ENCODE assay signal across 22 cellular contexts in the genomic region with DNA sequence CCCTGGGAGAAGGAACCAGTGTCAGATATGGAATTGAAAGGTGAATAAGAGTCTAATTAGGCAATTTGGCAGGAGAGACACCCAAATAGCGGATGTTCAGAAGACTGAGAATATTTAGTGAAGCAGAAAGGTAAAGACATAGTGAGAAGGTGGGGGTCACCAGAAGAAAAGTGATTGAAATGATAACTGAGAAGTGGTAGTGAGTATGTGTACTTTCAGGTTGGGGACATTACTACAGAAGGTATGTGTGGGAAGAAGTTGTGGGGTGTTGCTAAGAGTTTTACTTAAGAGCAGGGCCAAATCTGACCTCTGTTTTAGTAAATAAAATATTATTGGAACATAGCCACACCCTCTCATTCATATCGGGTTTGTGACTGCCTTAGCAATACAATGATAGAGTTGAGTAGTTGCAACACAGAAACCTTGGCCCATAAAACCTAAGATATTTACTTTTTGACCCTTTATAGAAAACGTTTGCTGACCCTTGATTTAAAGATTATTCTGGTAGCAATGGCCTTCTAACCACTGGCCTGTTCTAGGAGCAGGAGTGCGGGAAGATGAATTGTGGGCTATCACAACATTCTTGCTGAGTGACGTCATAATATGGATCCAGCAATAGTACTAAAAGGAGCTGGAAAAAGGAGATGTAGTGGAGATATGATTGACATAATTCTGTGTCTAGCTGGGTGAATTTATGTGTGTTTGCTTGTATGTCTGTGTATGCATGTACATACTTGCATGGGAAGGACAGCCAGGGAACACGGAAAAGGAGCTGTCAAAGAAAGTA.
DNase-seq lines count a peak whose midpoint lies in the region; ATAC-seq, FAIRE-seq and TF ChIP-seq lines count a peak whose summit lies in the region.
"Had no signal": no experiment of that assay in that cellular context is flagged by ENCODE, and none has a peak within 500 bp of the region (broad histone marks: within the 10 kb centered on the region; RNA-seq: fewer than 3 reads in every experiment).

No MANE protein-coding gene starts in this region.

- peaks cover 2% of the 10 kb centered on the region for H3K36me3 Mint-ChIP-seq in T-helper 17 cell (ENCODE audit: low read depth)

- H3K36me3 ChIP-seq in HepG2 (replicated peaks in 1 of 2; ENCODE audit: control insufficient read depth in 1 of 2, insufficient read depth in 2 of 2, low read length in 2 of 2) (no peaks in the 10 kb centered on the region), right lobe of liver (no peaks in the 10 kb centered on the region)
- H3K36me3 ChIP-seq: BE2C, HAP-1, MG63 had no signal

- H3K4me3 ChIP-seq in HepG2 (replicated peaks in 1 of 3; ENCODE audit: insufficient read depth in 1 of 3, low read depth in 2 of 3, low read length in 3 of 3) = no peak overlapping the region
- no peak overlapping the region for H3K4me3 ChIP-seq in right lobe of liver
- H3K4me3 ChIP-seq: HAP-1, MG63, SK-N-MC had no signal

- TF ChIP-seq CTCF in HepG2 (CRISPR knock-in tag; IDR thresholded peaks at IDR 0.05) = no peak
- TF ChIP-seq CTCF in right lobe of liver (IDR thresholded peaks at IDR 0.05) = no peak

- H3K27ac ChIP-seq in HepG2 (ENCODE audit: extremely low read length, insufficient read depth, low read length) (no peak overlapping the region), right lobe of liver (no peak overlapping the region), epithelial cell of prostate (peak overlapping the region; percentile 72)
- H3K27ac ChIP-seq: SK-N-MC had no signal

- 16% methylated on average over 6 of the region's 6 CpGs for WGBS in HepG2 (ENCODE audit: low lambda C conversion rate)
- 57% methylated on average over 6 of the region's 6 CpGs for WGBS in right lobe of liver (ENCODE audit: insufficient coverage, low coverage, low lambda C conversion rate, missing lambda C conversion rate)

- no peak for TF ChIP-seq POLR2A in HepG2 (IDR thresholded peaks at IDR 0.05; ENCODE audit: insufficient read depth in 1 of 2, low read depth in 2 of 2, low read length in 2 of 2)
- TF ChIP-seq POLR2A in right lobe of liver (IDR thresholded peaks at IDR 0.05) = no peak

- CTCF ChIA-PET in HepG2 (lab: Yijun Ruan, JAX; ENCODE audit: low intra/inter-chr PET ratio, low total read pairs) = no interaction called here

- BruUV-seq in HepG2 (replicated peaks; lab: Mats Ljungman, UMichigan) = no TSS peak

- H4K20me1 ChIP-seq in HepG2 (ENCODE audit: insufficient read depth, low read length) = no peaks in the 10 kb centered on the region

- no peak for FAIRE-seq in HepG2 (lab: Jason Lieb, UNC)
- FAIRE-seq: GM18507, RCC 7860 had no signal

- H3K9ac ChIP-seq in HepG2 (ENCODE audit: insufficient read depth, low read depth, low read length) = no peak overlapping the region

- H3K79me2 ChIP-seq in HepG2 (ENCODE audit: insufficient read depth, low read length) = no peaks in the 10 kb centered on the region

- H3K27me3 ChIP-seq in HepG2 (ENCODE audit: control insufficient read depth in 1 of 2, insufficient read depth in 2 of 2, low read length in 2 of 2) (no peaks in the 10 kb centered on the region), right lobe of liver (no peaks in the 10 kb centered on the region)
- H3K27me3 ChIP-seq: BE2C, MG63 had no signal

- H3K4me1 ChIP-seq in HepG2 (ENCODE audit: insufficient read depth, low read length) (no peaks in the 10 kb centered on the region), right lobe of liver (no peaks in the 10 kb centered on the region)
- H3K4me1 ChIP-seq: BE2C, HAP-1 had no signal

- no peaks in the 10 kb centered on the region for H3K4me1 Mint-ChIP-seq in T-helper 17 cell

- no peak for ATAC-seq in HepG2
- ATAC-seq in right lobe of liver = no peak
- no peak for ATAC-seq in T-helper 17 cell
- ATAC-seq in HG02973 (IDR thresholded peaks at IDR 0.05; ENCODE audit: unreplicated experiment) = no peak

- no peak for DNase-seq in HepG2 (ENCODE audit: low spot score)
- no peak for DNase-seq in right lobe of liver
- DNase-seq in M059J (ENCODE audit: low read depth) = peak; percentile 9
- DNase-seq in epithelial cell of prostate (ENCODE audit: low read depth, low spot score) = peak; percentile 26
- no peak for DNase-seq in DMS153 (lab: John Stamatoyannopoulos, UW)
- DNase-seq in T-helper 17 cell = no peak
- no peak for DNase-seq in NCI-H748 (lab: John Stamatoyannopoulos, UW; ENCODE audit: unreplicated experiment)
- DNase-seq: 8988T; BE2C; CD4-positive, alpha-beta T cell; NCI-H1092; NCI-H146; NCI-H2081 treated with DMSO at 0.1 percent for 48 hours; NCI-H2227 treated with DMSO at 0.1 percent for 48 hours; NCI-H524; Right ventricle myocardium superior had no signal

- POLR2A ChIA-PET in HepG2 (lab: Yijun Ruan, JAX) = no interaction called here

- H2AFZ ChIP-seq in HepG2 (ENCODE audit: low read length) = no peak overlapping the region

- TF ChIP-seq EP300 in HepG2 (IDR thresholded peaks at IDR 0.05; ENCODE audit: low read depth in 2 of 2, low read length in 2 of 2) (no peak), HepG2 (CRISPR knock-in tag; IDR thresholded peaks at IDR 0.05; ENCODE audit: borderline replicate concordance) (no peak)

- no peak overlapping the region for H3K4me3 Mint-ChIP-seq in T-helper 17 cell
- H3K4me3 Mint-ChIP-seq: CD4-positive, alpha-beta T cell had no signal

- H3K27me3 Mint-ChIP-seq in T-helper 17 cell = no peaks in the 10 kb centered on the region
- H3K27me3 Mint-ChIP-seq: CD4-positive, alpha-beta T cell had no signal

- no peak overlapping the region for H3K27ac Mint-ChIP-seq in T-helper 17 cell
- H3K27ac Mint-ChIP-seq: CD4-positive, alpha-beta T cell had no signal

- in situ Hi-C loops in HepG2 (cut with HindIII; ENCODE audit: extremely low pct_ligation_motif_present, low pct_unique_long_range_greater_than_20kb) = no loop called here

- H3K4me2 ChIP-seq in HepG2 (ENCODE audit: low read depth, low read length) = no peak overlapping the region

- intact Hi-C loops in HepG2 (cut with micrococcal nuclease; ENCODE audit: unreplicated experiment) = no loop called here
- intact Hi-C loops in right lobe of liver (cut with DNase I) = no loop called here

- TF ChIP-seq RAD21 in HepG2 (CRISPR knock-in tag; IDR thresholded peaks at IDR 0.05) = no peak

- H3K9me3 ChIP-seq in HepG2 (ENCODE audit: low read length) (peaks cover 85% of the 10 kb centered on the region), right lobe of liver (no peaks in the 10 kb centered on the region), T-helper 17 cell (ENCODE audit: control insufficient read depth, low read length, poor library complexity, severe bottlenecking) (no peaks in the 10 kb centered on the region)
- H3K9me3 ChIP-seq: BE2C, HAP-1, MG63 had no signal

TF ChIP-seq in HepG2, 621 proteins besides CTCF, POLR2A, EP300 and RAD21:
- TF ChIP-seq, protein P1, sequence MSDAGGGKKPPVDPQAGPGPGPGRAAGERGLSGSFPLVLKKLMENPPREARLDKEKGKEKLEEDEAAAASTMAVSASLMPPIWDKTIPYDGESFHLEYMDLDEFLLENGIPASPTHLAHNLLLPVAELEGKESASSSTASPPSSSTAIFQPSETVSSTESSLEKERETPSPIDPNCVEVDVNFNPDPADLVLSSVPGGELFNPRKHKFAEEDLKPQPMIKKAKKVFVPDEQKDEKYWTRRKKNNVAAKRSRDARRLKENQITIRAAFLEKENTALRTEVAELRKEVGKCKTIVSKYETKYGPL (CRISPR knock-in tag; IDR thresholded peaks at IDR 0.05) = no peak
- TF ChIP-seq GATAD1 (CRISPR knock-in tag; IDR thresholded peaks at IDR 0.05) (no peak), MAF1 (CRISPR knock-in tag; IDR thresholded peaks at IDR 0.05; ENCODE audit: borderline replicate concordance) (no peak), CREB1 (IDR thresholded peaks at IDR 0.05) (peak; percentile 93), CREB1 (CRISPR knock-in tag; IDR thresholded peaks at IDR 0.05) (no peak), ATF7 (IDR thresholded peaks at IDR 0.05) (peak; percentile 94), ATF7 (CRISPR knock-in tag; IDR thresholded peaks at IDR 0.05) (no peak), ZNF605 (CRISPR knock-in tag; IDR thresholded peaks at IDR 0.05) (no peak)

Comparison
In these comparisons a context has a peak if more than half of its experiments do, and no peak if none do; other contexts are left out.
1. DNase-seq: peak in M059J (single experiment) and epithelial cell of prostate (single experiment); none in HepG2 (single experiment), right lobe of liver (0 of 3), DMS153 (single experiment), T-helper 17 cell (0 of 3) and NCI-H748 (single experiment).